Comparison of ENCODE assay signal across 16 cellular contexts in the genomic region with DNA sequence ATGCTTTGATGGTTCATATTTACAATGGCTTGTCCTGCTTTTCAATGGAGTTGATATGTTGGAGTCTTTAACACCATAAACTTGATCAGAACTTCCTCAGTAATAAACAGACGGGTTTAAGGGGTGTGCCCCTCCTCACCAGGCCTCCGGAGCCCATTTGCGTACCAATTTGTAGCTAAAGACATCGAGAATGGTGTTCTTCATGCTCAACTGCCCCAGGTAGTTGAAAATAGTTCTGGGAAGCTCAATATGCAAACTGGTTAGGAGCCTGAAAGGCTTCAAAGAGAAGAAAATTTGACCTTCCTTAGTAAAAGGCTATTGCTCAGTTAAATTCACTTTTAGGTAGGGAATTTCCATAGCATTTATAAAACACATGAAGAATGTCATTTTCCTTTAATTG.
"Had no signal": no experiment of that assay in that cellular context is flagged by ENCODE, and none has a peak within 500 bp of the region (broad histone marks: within the 10 kb centered on the region; RNA-seq: fewer than 3 reads in every experiment).

No MANE protein-coding gene starts in this region.

- H3K4me3 ChIP-seq: coronary artery, prostate gland, sigmoid colon, tibial nerve, vagina had no signal

- H3K4me3 Mint-ChIP-seq: activated naive CD4-positive, alpha-beta T cell treated with anti-CD3 and anti-CD28 coated beads, Interleukin-2, amount 50 U/mL, for 24 hours; natural killer cell; stimulated activated naive B cell treated with anti-CD40 and anti-IgM and Interleukin-4, amounts not matched to agents 10 μg/mL and 1 μg/mL and 100 μg/mL, for 72 hours had no signal

- H3K36me3 Mint-ChIP-seq: activated naive CD4-positive, alpha-beta T cell treated with anti-CD3 and anti-CD28 coated beads, Interleukin-2, amount 50 U/mL, for 24 hours; natural killer cell; stimulated activated naive B cell treated with anti-CD40 and anti-IgM and Interleukin-4, amounts not matched to agents 10 μg/mL and 1 μg/mL and 100 μg/mL, for 72 hours had no signal

- H3K9me3 Mint-ChIP-seq: activated naive CD4-positive, alpha-beta T cell treated with anti-CD3 and anti-CD28 coated beads, Interleukin-2, amount 50 U/mL, for 24 hours; stimulated activated naive B cell treated with anti-CD40 and anti-IgM and Interleukin-4, amounts not matched to agents 10 μg/mL and 1 μg/mL and 100 μg/mL, for 72 hours had no signal

- H3K4me1 ChIP-seq: prostate gland, sigmoid colon, tibial nerve, vagina had no signal

- H3K27me3 ChIP-seq: tibial nerve, vagina had no signal

- H3K36me3 ChIP-seq: prostate gland, sigmoid colon, tibial nerve, vagina had no signal

- H3K4me1 Mint-ChIP-seq: activated naive CD4-positive, alpha-beta T cell treated with anti-CD3 and anti-CD28 coated beads, Interleukin-2, amount 50 U/mL, for 24 hours; natural killer cell; stimulated activated naive B cell treated with anti-CD40 and anti-IgM and Interleukin-4, amounts not matched to agents 10 μg/mL and 1 μg/mL and 100 μg/mL, for 72 hours had no signal

- H3K9me3 ChIP-seq: prostate gland, sigmoid colon, tibial nerve, vagina had no signal

- H3K27ac ChIP-seq: coronary artery, epithelial cell of prostate, prostate gland, sigmoid colon, tibial nerve, vagina had no signal

- DNase-seq: central memory CD4-positive, alpha-beta T cell; effector CD8-positive, alpha-beta T cell; hypothalamus; left cardiac atrium; mammary epithelial cell; natural killer cell; occipital lobe; sigmoid colon; stimulated activated CD4-positive, alpha-beta T cell treated with anti-CD3 and anti-CD28 coated beads, Interleukin-2, amount 100 ng/mL, for 24 hours; stimulated activated naive B cell treated with anti-CD40 and anti-IgM and Interleukin-4, amounts not matched to agents 10 μg/mL and 1 μg/mL and 100 μg/mL, for 72 hours had no signal

- H3K27ac Mint-ChIP-seq: activated naive CD4-positive, alpha-beta T cell treated with anti-CD3 and anti-CD28 coated beads, Interleukin-2, amount 50 U/mL, for 24 hours; natural killer cell; stimulated activated naive B cell treated with anti-CD40 and anti-IgM and Interleukin-4, amounts not matched to agents 10 μg/mL and 1 μg/mL and 100 μg/mL, for 72 hours had no signal
